8 cellular contexts compared by ENCODE assay signal in the genomic region with DNA sequence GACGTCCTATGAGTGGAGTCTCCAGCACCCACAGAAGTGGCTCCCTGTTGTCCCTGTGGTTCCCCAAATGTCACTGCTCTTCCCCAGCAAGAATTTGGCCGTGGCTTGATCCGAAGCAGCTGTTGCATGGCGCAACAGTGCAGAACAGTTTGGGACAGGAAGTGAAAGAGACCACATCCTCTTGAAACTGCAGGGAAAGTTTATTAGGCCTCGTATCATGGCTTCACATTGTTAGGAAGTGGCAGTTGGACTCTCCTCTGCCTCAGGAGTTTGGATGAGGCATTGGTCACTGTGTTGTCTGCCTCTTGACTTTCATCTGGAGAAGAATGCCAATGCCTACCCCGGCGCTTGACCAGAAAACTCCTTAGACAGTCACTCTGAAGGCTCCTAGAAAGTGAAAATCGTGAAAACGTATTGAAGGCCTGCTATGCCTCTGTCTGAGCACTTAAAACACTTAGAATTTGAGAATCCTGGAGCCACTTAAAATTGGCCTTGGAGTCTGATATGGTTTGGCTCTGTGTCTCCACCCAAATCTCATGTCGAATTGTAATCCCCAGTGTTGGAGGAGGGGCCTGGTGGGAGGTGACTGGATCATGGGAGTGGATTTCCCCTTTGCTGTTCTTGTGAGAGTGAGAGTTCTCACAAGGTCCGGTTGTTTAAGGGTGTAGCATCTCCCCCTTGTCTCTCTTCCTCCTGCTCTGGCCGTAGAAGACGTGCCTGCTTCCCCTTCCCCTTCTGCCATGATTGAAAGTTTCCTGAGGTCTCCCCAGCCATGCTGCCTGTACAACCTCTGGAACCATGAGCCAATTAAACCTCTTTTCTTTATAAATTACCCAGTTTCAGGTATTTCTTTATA.
DNase-seq lines count a peak whose midpoint lies in the region; ATAC-seq and TF ChIP-seq lines count a peak whose summit lies in the region.

No MANE protein-coding gene starts in this region.

- peak overlapping the region; percentile 46 for H3K4me3 ChIP-seq in OCI-LY7 (ENCODE audit: low read depth, low read length, poor library complexity, severe bottlenecking)

- no peaks in the 10 kb centered on the region for H3K9me3 ChIP-seq in OCI-LY7 (ENCODE audit: low read length)

- BruUV-seq in OCI-LY7 (replicated peaks; lab: Mats Ljungman, UMichigan): no TSS peak

- no peak for TF ChIP-seq CTCF in OCI-LY7 (conservative IDR thresholded peaks at IDR 0.05; ENCODE audit: low read length)

- intact Hi-C loops in OCI-LY7 (cut with micrococcal nuclease; ENCODE audit: unreplicated experiment): loop anchor here (5.0 kb wide), 1 partner anchor 249 kb away; no protein-coding TSS in a partner anchor
- intact Hi-C loops in left cardiac atrium (cut with DNase I): no loop called here

- H3K27ac ChIP-seq in OCI-LY7 (ENCODE audit: low read depth, low read length, poor library complexity, severe bottlenecking): peak overlapping the region; percentile 27

- no peaks in the 10 kb centered on the region for H3K9me2 ChIP-seq in OCI-LY7 (ENCODE audit: insufficient read depth, low read length)

- peak overlapping the region; percentile 75 for H3K4me2 ChIP-seq in OCI-LY7 (ENCODE audit: low read length)

- CTCF ChIA-PET in OCI-LY7 (lab: Charles Lee; ENCODE audit: unreplicated experiment): no interaction called here

- ATAC-seq in GM18511 (IDR thresholded peaks at IDR 0.05; ENCODE audit: unreplicated experiment) (peak; percentile 92), HG02759 (IDR thresholded peaks at IDR 0.05; ENCODE audit: unreplicated experiment) (peak; percentile 84), left cardiac atrium (peak; percentile 59 to 87)

- DNase-seq in OCI-LY7 (ENCODE audit: low spot score) (peak; percentile 85), left cardiac atrium (peak; percentile 50), islet precursor cell (no peak), glomerular visceral epithelial cell (ENCODE audit: extremely low spot score) (no peak), activated gamma-delta T cell treated with Interleukin-2 at 50 U/mL for 16 hours (no peak)
- DNase-seq in stimulated activated CD4-positive, alpha-beta T cell treated with anti-CD3 and anti-CD28 coated beads, Interleukin-4, amount 100 ng/mL, for 1 hour: no peak

- H3K4me1 ChIP-seq in OCI-LY7 (ENCODE audit: insufficient read depth, low read length, poor library complexity, severe bottlenecking): peaks cover 26% of the 10 kb centered on the region

- H4K20me1 ChIP-seq in OCI-LY7 (ENCODE audit: insufficient read depth, low read length): no peaks in the 10 kb centered on the region

- POLR2A ChIA-PET in OCI-LY7 (lab: Charles Lee): no interaction called here

- H2AFZ ChIP-seq in OCI-LY7 (ENCODE audit: low read length): peak overlapping the region; percentile 24; the same call in 1 of the 2 replicates

- no peaks in the 10 kb centered on the region for H3K36me3 ChIP-seq in OCI-LY7 (ENCODE audit: insufficient read depth, low read length)

- H3K79me2 ChIP-seq in OCI-LY7 (ENCODE audit: insufficient read depth, low read depth, low read length): no peaks in the 10 kb centered on the region

Comparison
In these comparisons a context has a peak if more than half of its experiments do, and no peak if none do; other contexts are left out.
1. DNase-seq: peak in OCI-LY7 (single experiment) and left cardiac atrium (single experiment); none in islet precursor cell (single experiment), glomerular visceral epithelial cell (single experiment), activated gamma-delta T cell treated with Interleukin-2 at 50 U/mL for 16 hours (single experiment) and stimulated activated CD4-positive, alpha-beta T cell treated with anti-CD3 and anti-CD28 coated beads, Interleukin-4, amount 100 ng/mL, for 1 hour (single experiment).
2. Peak in every context shown above with its lines, with median percentiles within 50 percentile points of each other: ATAC-seq.